Comparison of ENCODE assay signal across 17 cellular contexts in genomic region chr21:44424608-44425306, GRCh38. TPM values are rescaled to one million over a fixed set of nuclear protein-coding genes. Genes with fewer than 3 reads are reported as not detected.
A peak's percentile ranks its signal among the peaks of the same experiment; 100 is the strongest.
DNase-seq lines count a peak whose midpoint lies in the region; ATAC-seq, FAIRE-seq and TF ChIP-seq lines count a peak whose summit lies in the region.
"Had no signal": no experiment of that assay in that cellular context is flagged by ENCODE, and none has a peak within 500 bp of the region (broad histone marks: within the 10 kb centered on the region; RNA-seq: fewer than 3 reads in every experiment).

No MANE protein-coding gene starts in this region.

- H3K9ac ChIP-seq in NT2/D1 (ENCODE audit: insufficient read length, low read depth) (peak overlapping the region; percentile 5), iPS-15b (ENCODE audit: low read depth, low read length) (peak overlapping the region; percentile 12)

- H3K4me1 ChIP-seq in NT2/D1 (ENCODE audit: insufficient read depth, insufficient read length) (peaks cover 16% of the 10 kb centered on the region), iPS-15b (ENCODE audit: control insufficient read depth, insufficient read depth, low read length) (no peaks in the 10 kb centered on the region), sigmoid colon (no peaks in the 10 kb centered on the region), foreskin keratinocyte (no peaks in the 10 kb centered on the region)
- H3K4me1 ChIP-seq: BE2C had no signal

- H3K9me3 ChIP-seq in NT2/D1 (ENCODE audit: insufficient read depth, low read length) (peaks cover 19% of the 10 kb centered on the region), iPS-15b (ENCODE audit: control insufficient read depth, insufficient read depth, low read length) (no peaks in the 10 kb centered on the region), sigmoid colon (peaks cover 0 to 2% (median 0%) of the 10 kb centered on the region in 4 donors)
- H3K9me3 ChIP-seq: BE2C had no signal

- no peak overlapping the region for H3K4me3 ChIP-seq in NT2/D1 (ENCODE audit: insufficient read length, low read depth)
- no peak overlapping the region for H3K4me3 ChIP-seq in iPS-15b (ENCODE audit: low read depth, low read length)
- H3K4me3 ChIP-seq in sigmoid colon = no peak overlapping the region
- H3K4me3 ChIP-seq: hepatocyte, mucosa of descending colon had no signal

- no peak for TF ChIP-seq POLR2A in sigmoid colon (IDR thresholded peaks at IDR 0.05)

- TF ChIP-seq CTCF in sigmoid colon (IDR thresholded peaks at IDR 0.05) = no peak
- TF ChIP-seq CTCF in foreskin keratinocyte (conservative IDR thresholded peaks at IDR 0.05) = no peak

- no peaks in the 10 kb centered on the region for H3K36me3 ChIP-seq in NT2/D1 (ENCODE audit: insufficient read depth, insufficient read length, low read length)
- no peaks in the 10 kb centered on the region for H3K36me3 ChIP-seq in iPS-15b (ENCODE audit: control insufficient read depth, insufficient read depth, low read length)
- no peaks in the 10 kb centered on the region for H3K36me3 ChIP-seq in sigmoid colon
- H3K36me3 ChIP-seq: BE2C had no signal

- 72 to 79% methylated on average over 30 of the region's 30 CpGs for WGBS in sigmoid colon, 2 donors

- no peaks in the 10 kb centered on the region for H3K27me3 ChIP-seq in NT2/D1 (ENCODE audit: insufficient read depth, insufficient read length)
- H3K27me3 ChIP-seq in iPS-15b (ENCODE audit: control insufficient read depth, insufficient read depth, low read length) = no peaks in the 10 kb centered on the region
- peaks cover 0 to 13% (median 0%) of the 10 kb centered on the region in 3 donors for H3K27me3 ChIP-seq in sigmoid colon
- no peaks in the 10 kb centered on the region for H3K27me3 ChIP-seq in foreskin keratinocyte
- H3K27me3 ChIP-seq: BE2C, hepatocyte had no signal

- no peak overlapping the region for H3K27ac ChIP-seq in sigmoid colon
- H3K27ac ChIP-seq in foreskin keratinocyte = no peak overlapping the region
- H3K27ac ChIP-seq: hepatocyte, RWPE1 had no signal

- intact Hi-C loops in sigmoid colon (cut with DNase I) = no loop called here

- TF ChIP-seq EP300 in sigmoid colon (IDR thresholded peaks at IDR 0.05) = no peak

- peak; percentile 75 for DNase-seq in COLO668 (lab: John Stamatoyannopoulos, UW; ENCODE audit: unreplicated experiment)
- DNase-seq in NT2/D1 (ENCODE audit: low read depth, low spot score) = no peak
- DNase-seq in sigmoid colon = peak; percentile 53
- DNase-seq in foreskin keratinocyte = no peak
- DNase-seq in urothelium cell line (ENCODE audit: low spot score) = no peak
- DNase-seq: activated CD8-positive, alpha-beta T cell treated with anti-CD3 and anti-CD28 coated beads, Interleukin-2, amount 10 ng/mL, durations not matched to agents 7 days and 5 days; amniotic stem cell; DMS 273 treated with DMSO at 0.1 percent for 48 hours; kidney glomerular epithelial cell; stimulated activated CD4-positive, alpha-beta T cell treated with anti-CD3 and anti-CD28 coated beads, Interleukin-4, amount 100 ng/mL, for 24 hours; substantia nigra had no signal

- no peak for ATAC-seq in foreskin keratinocyte
- no peak for ATAC-seq in GM18870 (IDR thresholded peaks at IDR 0.05; ENCODE audit: unreplicated experiment)
- ATAC-seq: activated CD8-positive, alpha-beta T cell treated with anti-CD3 and anti-CD28 coated beads, Interleukin-2, amount 10 ng/mL, durations not matched to agents 7 days and 5 days; mucosa of descending colon had no signal

- no peak for FAIRE-seq in urothelium cell line (lab: Jason Lieb, UNC)

RNA-seq across cellular contexts. Expression of gene LRRC3, which starts 30.6 kb away (rescaled TPM):
- 1 to 10 TPM; 3.9 to 7.1 (median 5.4) TPM for total RNA-seq in sigmoid colon
- polyA plus RNA-seq in sigmoid colon = 1 to 10 TPM in 1 of 3 donors, under 1 TPM in 2; under 0.01 to 2.9 (median 0.46) TPM
- 2.0 and 2.6 TPM in 2 replicates for total RNA-seq in foreskin keratinocyte
- 1.3 and 1.4 TPM in 2 replicates for polyA plus RNA-seq in foreskin keratinocyte

Comparison
In these comparisons a context has a peak if more than half of its experiments do, and no peak if none do; other contexts are left out.
1. DNase-seq: peak in COLO668 (single experiment) and sigmoid colon (single experiment); none in NT2/D1 (single experiment), foreskin keratinocyte (0 of 2) and urothelium cell line (single experiment).